Comparison of ENCODE assay signal across 1 cellular context in the genomic region with DNA sequence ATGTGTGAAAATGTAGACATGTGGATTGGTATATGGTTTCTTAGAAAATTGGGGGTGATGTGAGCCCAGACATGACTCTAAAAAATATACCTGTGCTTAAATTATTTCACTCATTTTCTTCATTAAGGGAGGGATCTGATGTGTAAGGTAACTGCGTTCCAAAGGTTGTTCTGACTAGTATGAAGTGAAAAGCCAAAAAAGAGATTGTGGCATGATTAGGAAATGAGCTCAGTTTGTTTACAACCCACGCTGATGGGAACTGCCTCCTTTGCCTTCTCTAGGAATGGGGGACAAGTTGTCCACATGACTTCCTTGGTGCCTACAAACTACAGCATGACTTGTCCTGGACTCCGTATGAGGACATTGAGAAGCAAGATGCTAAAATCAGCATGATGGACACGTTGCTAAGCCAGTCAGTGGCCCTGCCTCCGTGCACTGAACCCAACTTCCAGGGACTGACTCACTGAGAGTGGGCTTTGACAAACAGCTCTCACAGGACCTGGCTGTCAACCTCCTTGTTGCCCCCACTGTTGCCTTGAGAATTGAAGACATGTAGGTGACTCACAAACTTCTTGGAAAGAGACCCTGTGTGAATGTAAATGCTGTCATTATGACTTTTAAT.
TF ChIP-seq lines count a peak whose summit lies in the region.

No MANE protein-coding gene starts in this region.

TF ChIP-seq in HepG2, 621 proteins besides CTCF, POLR2A, EP300 and RAD21:
- 0 out of 2 replicates have a peak, but pooled peaks have one; percentile 29 for TF ChIP-seq RBFOX2 (IDR thresholded peaks at IDR 0.05; ENCODE audit: low read depth, low read length)
- TF ChIP-seq, protein P1, sequence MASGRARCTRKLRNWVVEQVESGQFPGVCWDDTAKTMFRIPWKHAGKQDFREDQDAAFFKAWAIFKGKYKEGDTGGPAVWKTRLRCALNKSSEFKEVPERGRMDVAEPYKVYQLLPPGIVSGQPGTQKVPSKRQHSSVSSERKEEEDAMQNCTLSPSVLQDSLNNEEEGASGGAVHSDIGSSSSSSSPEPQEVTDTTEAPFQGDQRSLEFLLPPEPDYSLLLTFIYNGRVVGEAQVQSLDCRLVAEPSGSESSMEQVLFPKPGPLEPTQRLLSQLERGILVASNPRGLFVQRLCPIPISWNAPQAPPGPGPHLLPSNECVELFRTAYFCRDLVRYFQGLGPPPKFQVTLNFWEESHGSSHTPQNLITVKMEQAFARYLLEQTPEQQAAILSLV (CRISPR knock-in tag; IDR thresholded peaks at IDR 0.05; ENCODE audit: borderline replicate concordance), result no peak
